ENCODE assay signal across 3 cellular contexts in the genomic region with DNA sequence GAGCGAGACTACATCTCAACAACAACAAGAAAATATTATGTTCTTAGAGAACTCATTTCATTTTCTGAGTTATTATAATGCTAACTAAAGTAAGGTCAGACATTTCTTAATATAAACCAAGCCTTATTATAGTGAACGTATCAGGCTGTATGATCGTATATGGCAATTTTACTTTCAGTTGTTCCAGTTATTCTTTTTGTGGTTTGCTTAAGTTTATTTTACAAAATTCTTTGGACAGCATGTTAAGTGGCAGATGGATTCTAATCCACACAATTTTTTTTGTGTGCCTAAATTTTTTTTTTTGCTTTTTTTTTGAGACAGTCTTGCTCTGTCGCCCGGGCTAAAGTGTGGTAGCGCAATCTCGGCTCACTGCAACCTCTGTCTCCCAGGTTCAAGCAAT.
TF ChIP-seq lines count a peak whose summit lies in the region.

No MANE protein-coding gene starts in this region.

TF ChIP-seq in SK-N-SH, 30 proteins besides CTCF, POLR2A, EP300 and RAD21:
- TF ChIP-seq, protein P1, sequence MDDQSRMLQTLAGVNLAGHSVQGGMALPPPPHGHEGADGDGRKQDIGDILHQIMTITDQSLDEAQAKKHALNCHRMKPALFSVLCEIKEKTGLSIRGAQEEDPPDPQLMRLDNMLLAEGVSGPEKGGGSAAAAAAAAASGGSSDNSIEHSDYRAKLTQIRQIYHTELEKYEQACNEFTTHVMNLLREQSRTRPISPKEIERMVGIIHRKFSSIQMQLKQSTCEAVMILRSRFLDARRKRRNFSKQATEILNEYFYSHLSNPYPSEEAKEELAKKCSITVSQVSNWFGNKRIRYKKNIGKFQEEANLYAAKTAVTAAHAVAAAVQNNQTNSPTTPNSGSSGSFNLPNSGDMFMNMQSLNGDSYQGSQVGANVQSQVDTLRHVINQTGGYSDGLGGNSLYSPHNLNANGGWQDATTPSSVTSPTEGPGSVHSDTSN (IDR thresholded peaks at IDR 0.05): no peak
TF ChIP-seq in SK-N-SH: peak in this region for 0.

TF ChIP-seq in SK-N-SH treated with all-trans-retinoic acid at 6 μM for 48 hours, 23 proteins besides CTCF, POLR2A, EP300 and RAD21:
- no peak for TF ChIP-seq ARNTL (CRISPR knock-in tag; IDR thresholded peaks at IDR 0.05; ENCODE audit: borderline replicate concordance, low read depth)
- TF ChIP-seq OSR1 (CRISPR knock-in tag; IDR thresholded peaks at IDR 0.05): no peak
- TF ChIP-seq ZNF70 (CRISPR knock-in tag; IDR thresholded peaks at IDR 0.05): no peak
- no peak for TF ChIP-seq BACH2 (CRISPR knock-in tag; IDR thresholded peaks at IDR 0.05; ENCODE audit: borderline replicate concordance)
- TF ChIP-seq TOX (CRISPR knock-in tag; IDR thresholded peaks at IDR 0.05; ENCODE audit: borderline replicate concordance): no peak
TF ChIP-seq in SK-N-SH treated with all-trans-retinoic acid at 6 μM for 48 hours: peak in this region for 0.

TF ChIP-seq in endothelial cell of umbilical vein, 7 proteins besides CTCF, POLR2A, EP300 and RAD21:
- TF ChIP-seq POLR2AphosphoS5 (IDR thresholded peaks at IDR 0.05; ENCODE audit: insufficient read depth, low read depth, low read length) (no peak), EZH2 (IDR thresholded peaks at IDR 0.05; ENCODE audit: borderline replicate concordance, low read depth, low read length, severe bottlenecking) (no peak), MYC (IDR thresholded peaks at IDR 0.05; ENCODE audit: low read depth, low read length) (no peak), FOS (IDR thresholded peaks at IDR 0.05; ENCODE audit: borderline replicate concordance, insufficient read depth, low read length) (no peak), GATA2 (IDR thresholded peaks at IDR 0.05; ENCODE audit: insufficient read depth, insufficient read length, low read depth, low read length) (no peak), JUN (IDR thresholded peaks at IDR 0.05; ENCODE audit: borderline replicate concordance, insufficient read depth, insufficient read length, low read depth) (no peak)
- TF ChIP-seq, protein P2, sequence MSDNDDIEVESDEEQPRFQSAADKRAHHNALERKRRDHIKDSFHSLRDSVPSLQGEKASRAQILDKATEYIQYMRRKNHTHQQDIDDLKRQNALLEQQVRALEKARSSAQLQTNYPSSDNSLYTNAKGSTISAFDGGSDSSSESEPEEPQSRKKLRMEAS (IDR thresholded peaks at IDR 0.05; ENCODE audit: insufficient read depth, insufficient read length): no peak
